ENCODE assay signal across 26 cellular contexts in genomic region chr10:60258429-60258797, GRCh38.
DNase-seq lines count a peak whose midpoint lies in the region; ATAC-seq and TF ChIP-seq lines count a peak whose summit lies in the region.
"Had no signal": no experiment of that assay in that cellular context is flagged by ENCODE, and none has a peak within 500 bp of the region (broad histone marks: within the 10 kb centered on the region; RNA-seq: fewer than 3 reads in every experiment).

No MANE protein-coding gene starts in this region.

- H3K27ac ChIP-seq in neuronal stem cell (replicated peaks; ENCODE audit: low read length): no peak overlapping the region
- H3K27ac ChIP-seq: 22Rv1; BLaER1 treated with 17β-estradiol and CSF1 and Interleukin-3, amounts not matched to agents 10 nM and 100 nM; breast epithelium; testis; WERI-Rb-1 had no signal

- peak overlapping the region in 4 of 5 experiments; percentile 6 to 81 (median 14) for H3K27ac Mint-ChIP-seq in brain
- H3K27ac Mint-ChIP-seq: activated naive CD4-positive, alpha-beta T cell treated with anti-CD3 and anti-CD28 coated beads, Interleukin-2, amount 50 U/mL, for 24 hours; naive thymus-derived CD4-positive, alpha-beta T cell; stimulated activated naive B cell treated with anti-CD40 and anti-IgM and Interleukin-4, amounts not matched to agents 10 μg/mL and 1 μg/mL and 100 μg/mL, for 72 hours had no signal

- no peaks in the 10 kb centered on the region for H3K36me3 ChIP-seq in neuronal stem cell (replicated peaks in 1 of 2; ENCODE audit: control insufficient read depth in 2 of 2, insufficient read depth in 2 of 2, low read length in 2 of 2)
- H3K36me3 ChIP-seq: BLaER1 treated with 17β-estradiol and CSF1 and Interleukin-3, amounts not matched to agents 10 nM and 100 nM; breast epithelium; WERI-Rb-1 had no signal

- H3K9ac ChIP-seq in neuronal stem cell (ENCODE audit: low read depth, low read length, poor library complexity): no peak overlapping the region
- H3K9ac ChIP-seq: BLaER1 treated with 17β-estradiol and CSF1 and Interleukin-3, amounts not matched to agents 10 nM and 100 nM had no signal

- no peak overlapping the region for H4K91ac ChIP-seq in neuronal stem cell (ENCODE audit: low read depth, low read length, poor library complexity)

- no peak overlapping the region for H3K4me2 ChIP-seq in neuronal stem cell (ENCODE audit: insufficient read depth, low read length, poor library complexity, severe bottlenecking)

- no peak overlapping the region for H3K14ac ChIP-seq in neuronal stem cell (ENCODE audit: low read length)

- H3K4me3 ChIP-seq in neuronal stem cell (ENCODE audit: low read length in 2 of 2): no peak overlapping the region
- H3K4me3 ChIP-seq: BLaER1 treated with 17β-estradiol and CSF1 and Interleukin-3, amounts not matched to agents 10 nM and 100 nM; breast epithelium; testis had no signal

- H3K9me3 Mint-ChIP-seq in brain: no peaks in the 10 kb centered on the region
- H3K9me3 Mint-ChIP-seq: activated naive CD4-positive, alpha-beta T cell treated with anti-CD3 and anti-CD28 coated beads, Interleukin-2, amount 50 U/mL, for 24 hours; naive thymus-derived CD4-positive, alpha-beta T cell; stimulated activated naive B cell treated with anti-CD40 and anti-IgM and Interleukin-4, amounts not matched to agents 10 μg/mL and 1 μg/mL and 100 μg/mL, for 72 hours had no signal

- no peak overlapping the region for H3K23ac ChIP-seq in neuronal stem cell (ENCODE audit: low read depth, low read length, poor library complexity)

- DNase-seq in DMS153 treated with DMSO at 0.1 percent for 48 hours (lab: John Stamatoyannopoulos, UW; ENCODE audit: unreplicated experiment) (peak; percentile 4), DMS153 (lab: John Stamatoyannopoulos, UW) (no peak), iPS-NIHi11 (ENCODE audit: low spot score) (peak; percentile 18), neuronal stem cell (ENCODE audit: low spot score) (no peak)
- DNase-seq in stimulated activated CD8-positive, alpha-beta memory T cell treated with anti-CD3 and anti-CD28 coated beads, Interleukin-4, amount 100 ng/mL, for 48 hours: no peak
- DNase-seq: activated CD4-positive, alpha-beta T cell treated with anti-CD3 and anti-CD28 coated beads for 48 hours; activated T-cell treated with anti-CD3 and anti-CD28 coated beads for 4 hours; amniotic stem cell; effector CD8-positive, alpha-beta T cell; islet precursor cell; KBM-7; naive thymus-derived CD4-positive, alpha-beta T cell; NCI-H1105 treated with DMSO at 0.1 percent for 48 hours; NCI-H524; NK-92 treated with Interleukin-12 subunit alpha and Interleukin-12 subunit beta, amount 100 ng/mL, for 24 hours; stimulated activated CD4-positive, alpha-beta T cell treated with anti-CD3 and anti-CD28 coated beads, Interleukin-15, amount 100 ng/mL, for 24 hours; stimulated activated naive B cell treated with anti-CD40 and anti-IgM and Interleukin-4, amounts not matched to agents 10 μg/mL and 1 μg/mL and 100 μg/mL, for 72 hours; testis; WERI-Rb-1 had no signal

- no peaks in the 10 kb centered on the region for H3K9me3 ChIP-seq in neuronal stem cell (replicated peaks in 1 of 2; ENCODE audit: control insufficient read depth in 2 of 2, insufficient read depth in 1 of 2, low read depth in 1 of 2, low read length in 2 of 2)
- H3K9me3 ChIP-seq: BLaER1 treated with 17β-estradiol and CSF1 and Interleukin-3, amounts not matched to agents 10 nM and 100 nM; breast epithelium; testis had no signal

- TF ChIP-seq CTCF in brain (conservative IDR thresholded peaks at IDR 0.05): no peak

- H2BK120ac ChIP-seq in neuronal stem cell (ENCODE audit: low read depth, low read length): no peak overlapping the region

- no peak overlapping the region for H3K18ac ChIP-seq in neuronal stem cell (ENCODE audit: low read length)

- no peak overlapping the region for H4K8ac ChIP-seq in neuronal stem cell (ENCODE audit: low read depth, low read length)

- H3K4ac ChIP-seq in neuronal stem cell (ENCODE audit: low read length): no peak overlapping the region

- no peak overlapping the region for H2BK12ac ChIP-seq in neuronal stem cell (ENCODE audit: low read length)

- H2AK5ac ChIP-seq in neuronal stem cell (ENCODE audit: low read depth, low read length): no peak overlapping the region

- H3K4me3 Mint-ChIP-seq in brain: peak overlapping the region in 2 of 5 experiments; percentile 8 to 33
- H3K4me3 Mint-ChIP-seq: activated naive CD4-positive, alpha-beta T cell treated with anti-CD3 and anti-CD28 coated beads, Interleukin-2, amount 50 U/mL, for 24 hours; naive thymus-derived CD4-positive, alpha-beta T cell; stimulated activated naive B cell treated with anti-CD40 and anti-IgM and Interleukin-4, amounts not matched to agents 10 μg/mL and 1 μg/mL and 100 μg/mL, for 72 hours had no signal

- no peak overlapping the region for H2BK15ac ChIP-seq in neuronal stem cell (ENCODE audit: low read length)

- no peaks in the 10 kb centered on the region for H3K27me3 ChIP-seq in neuronal stem cell (ENCODE audit: control insufficient read depth in 3 of 3, insufficient read depth in 3 of 3, low read depth in 1 of 3, low read length in 3 of 3)
- H3K27me3 ChIP-seq: BLaER1 treated with 17β-estradiol and CSF1 and Interleukin-3, amounts not matched to agents 10 nM and 100 nM; breast epithelium; testis had no signal

- WGBS in neuronal stem cell (ENCODE audit: extremely low coverage in 2 of 2, insufficient read length in 2 of 2, insufficient replicate concordance in 1 of 2), 2 donors: no CpG with 5 or more reads among the region's 2 CpGs

- H3K36me3 Mint-ChIP-seq in brain: peaks cover 25% of the 10 kb centered on the region

- H3K27me3 Mint-ChIP-seq in brain: no peaks in the 10 kb centered on the region
- H3K27me3 Mint-ChIP-seq: activated naive CD4-positive, alpha-beta T cell treated with anti-CD3 and anti-CD28 coated beads, Interleukin-2, amount 50 U/mL, for 24 hours; naive thymus-derived CD4-positive, alpha-beta T cell; stimulated activated naive B cell treated with anti-CD40 and anti-IgM and Interleukin-4, amounts not matched to agents 10 μg/mL and 1 μg/mL and 100 μg/mL, for 72 hours had no signal

- H3K4me1 ChIP-seq in neuronal stem cell (ENCODE audit: control insufficient read depth in 2 of 2, insufficient read depth in 1 of 2, low read depth in 1 of 2, low read length in 2 of 2): peaks cover 8 to 28% of the 10 kb centered on the region in 2 donors
- H3K4me1 ChIP-seq: breast epithelium, testis had no signal

- no peaks in the 10 kb centered on the region for H3K79me1 ChIP-seq in neuronal stem cell (ENCODE audit: low read depth, low read length)

- H3K4me1 Mint-ChIP-seq in brain: peaks cover 42% of the 10 kb centered on the region

- H2BK5ac ChIP-seq in neuronal stem cell (ENCODE audit: low read length): no peak overlapping the region

- H2AFZ ChIP-seq in neuronal stem cell (ENCODE audit: low read length): peak overlapping the region; percentile 39

- ATAC-seq in HG02981 (IDR thresholded peaks at IDR 0.05; ENCODE audit: unreplicated experiment): no peak
- ATAC-seq in HG03469 (IDR thresholded peaks at IDR 0.05; ENCODE audit: unreplicated experiment): no peak
- ATAC-seq: naive thymus-derived CD4-positive, alpha-beta T cell; stimulated activated naive B cell treated with anti-CD40 and anti-IgM and Interleukin-4, amounts not matched to agents 10 μg/mL and 1 μg/mL and 100 μg/mL, for 72 hours had no signal

Comparison
In these comparisons a context has a peak if more than half of its experiments do, and no peak if none do; other contexts are left out.
1. DNase-seq: peak in DMS153 treated with DMSO at 0.1 percent for 48 hours (single experiment) and iPS-NIHi11 (single experiment); none in DMS153 (single experiment), neuronal stem cell (single experiment) and stimulated activated CD8-positive, alpha-beta memory T cell treated with anti-CD3 and anti-CD28 coated beads, Interleukin-4, amount 100 ng/mL, for 48 hours (single experiment).